In the genomic region with DNA sequence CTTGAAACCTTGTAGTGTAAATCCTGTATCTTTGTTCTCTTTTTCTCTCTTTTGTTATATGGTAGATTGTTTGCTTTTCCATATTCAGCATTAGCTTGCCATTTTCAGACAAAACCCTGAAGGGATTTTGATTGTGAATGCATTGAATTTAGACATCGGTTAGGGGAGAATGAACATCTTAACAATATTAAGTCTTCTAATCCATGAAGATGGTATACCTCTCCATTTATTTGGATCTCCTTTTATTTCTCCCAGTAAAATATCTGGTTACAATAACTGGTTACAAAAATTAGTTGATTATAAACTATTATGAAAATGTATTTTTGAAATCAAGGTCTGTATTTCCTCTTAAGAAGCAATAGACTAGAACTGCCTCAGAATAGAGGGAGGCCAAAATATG, we compare ENCODE assay signal across 32 cellular contexts. TPM values are rescaled to one million over a fixed set of nuclear protein-coding genes. Genes with fewer than 3 reads are reported as not detected.
DNase-seq lines count a peak whose midpoint lies in the region; FAIRE-seq and TF ChIP-seq lines count a peak whose summit lies in the region.
"Had no signal": no experiment of that assay in that cellular context is flagged by ENCODE, and none has a peak within 500 bp of the region (broad histone marks: within the 10 kb centered on the region; RNA-seq: fewer than 3 reads in every experiment).

No MANE protein-coding gene starts in this region.

- WGBS in testis, 2 donors, result 95 to 98% methylated on average over 1 of the region's 1 CpG

- H3K9me3 ChIP-seq in HEK293 (ENCODE audit: control insufficient read depth, insufficient read depth, low read depth, low read length) (no peaks in the 10 kb centered on the region), testis (no peaks in the 10 kb centered on the region)
- H3K9me3 ChIP-seq: BE2C had no signal

- intact Hi-C loops in testis (cut with DNase I; ENCODE audit: low total_unique reads), result no loop called here

- POLR2A ChIA-PET in HEK293 (lab: Yijun Ruan, JAX), result no interaction called here

- H3K27me3 ChIP-seq in testis, result no peaks in the 10 kb centered on the region
- H3K27me3 ChIP-seq: BE2C; BLaER1; BLaER1 treated with 17β-estradiol and CSF1 and Interleukin-3, amounts not matched to agents 10 nM and 100 nM had no signal

- H3K36me3 ChIP-seq in HEK293 (ENCODE audit: control insufficient read depth in 2 of 2, insufficient read depth in 1 of 2, low read length in 2 of 2) (no peaks in the 10 kb centered on the region), testis (ENCODE audit: low read depth, missing control alignments) (no peaks in the 10 kb centered on the region)
- H3K36me3 ChIP-seq: BE2C; BLaER1; BLaER1 treated with 17β-estradiol and CSF1 and Interleukin-3, amounts not matched to agents 10 nM and 100 nM had no signal

- H3K27ac ChIP-seq in HEK293 (ENCODE audit: extremely low read depth, low read depth, low read length), result no peak overlapping the region
- H3K27ac ChIP-seq in testis, result no peak overlapping the region
- H3K27ac ChIP-seq: 22Rv1; A549; BLaER1; BLaER1 treated with 17β-estradiol and CSF1 and Interleukin-3, amounts not matched to agents 10 nM and 100 nM; C4-2B had no signal

- no peak overlapping the region for H3K4me3 ChIP-seq in HEK293 (ENCODE audit: low read depth, low read length)
- H3K4me3 ChIP-seq in testis, result no peak overlapping the region
- H3K4me3 ChIP-seq: A549; BLaER1; BLaER1 treated with 17β-estradiol and CSF1 and Interleukin-3, amounts not matched to agents 10 nM and 100 nM had no signal

- TF ChIP-seq POLR2A in testis (IDR thresholded peaks at IDR 0.05), result no peak

- FAIRE-seq in G401.6 (lab: Jason Lieb, UNC) (peak; percentile 37), GM19239 (lab: Jason Lieb, UNC) (peak; percentile 8)
- FAIRE-seq: D721Med had no signal

- DNase-seq in GM19239 (ENCODE audit: insufficient read length, low spot score), result no peak
- no peak for DNase-seq in testis
- DNase-seq in middle frontal gyrus (ENCODE audit: extremely low spot score, low spot score), result no peak
- no peak for DNase-seq in OCI-M2 (lab: John Stamatoyannopoulos, UW; ENCODE audit: unreplicated experiment)
- DNase-seq: 8988T; ACHN; AML-193; BE2C; C1 segment of cervical spinal cord; Caco-2; Calu3; CD4-positive, alpha-beta memory T cell; CD4-positive, alpha-beta T cell; CD4-positive, CD25-positive, alpha-beta regulatory T cell; CD8-positive, alpha-beta memory T cell; CD8-positive, alpha-beta T cell; COR-L47; DMS 273 treated with DMSO at 0.1 percent for 48 hours; DMS153; DMS53; DMS79; DMS79 treated with DMSO at 0.1 percent for 48 hours; DND-41; EL had no signal

- H3K4me1 ChIP-seq in HEK293 (ENCODE audit: control insufficient read depth, insufficient read depth, low read length), result no peaks in the 10 kb centered on the region
- H3K4me1 ChIP-seq in testis, result no peaks in the 10 kb centered on the region
- H3K4me1 ChIP-seq: A549; BE2C; BLaER1; BLaER1 treated with 17β-estradiol and CSF1 and Interleukin-3, amounts not matched to agents 10 nM and 100 nM; Caco-2 had no signal

- CTCF ChIA-PET in HEK293 (lab: Yijun Ruan, JAX), result interaction anchor here (0.7 kb wide), 1 partner anchor 28 kb away, joined by 3 read pairs; no protein-coding TSS in a partner anchor

- no peak for TF ChIP-seq CTCF in HEK293 (tag by site-specific recombination; IDR thresholded peaks at IDR 0.05)
- TF ChIP-seq CTCF in testis (IDR thresholded peaks at IDR 0.05), result no peak

TF ChIP-seq in HEK293, 187 proteins besides CTCF, POLR2A, EP300 and RAD21:
- peak; percentile 94 for TF ChIP-seq ZNF248 (tag by site-specific recombination; IDR thresholded peaks at IDR 0.05)
- no peak for TF ChIP-seq ZNF621 (tag by site-specific recombination; IDR thresholded peaks at IDR 0.05)
- TF ChIP-seq, protein P1, sequence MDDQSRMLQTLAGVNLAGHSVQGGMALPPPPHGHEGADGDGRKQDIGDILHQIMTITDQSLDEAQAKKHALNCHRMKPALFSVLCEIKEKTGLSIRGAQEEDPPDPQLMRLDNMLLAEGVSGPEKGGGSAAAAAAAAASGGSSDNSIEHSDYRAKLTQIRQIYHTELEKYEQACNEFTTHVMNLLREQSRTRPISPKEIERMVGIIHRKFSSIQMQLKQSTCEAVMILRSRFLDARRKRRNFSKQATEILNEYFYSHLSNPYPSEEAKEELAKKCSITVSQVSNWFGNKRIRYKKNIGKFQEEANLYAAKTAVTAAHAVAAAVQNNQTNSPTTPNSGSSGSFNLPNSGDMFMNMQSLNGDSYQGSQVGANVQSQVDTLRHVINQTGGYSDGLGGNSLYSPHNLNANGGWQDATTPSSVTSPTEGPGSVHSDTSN (CRISPR knock-in tag; IDR thresholded peaks at IDR 0.05), result no peak
- no peak for TF ChIP-seq ZNF138 (tag by site-specific recombination; IDR thresholded peaks at IDR 0.05; ENCODE audit: borderline replicate concordance)

RNA-seq across cellular contexts. Expression of gene SLK, which starts 12.4 kb away (rescaled TPM):
- 10 to 100 TPM; 57.7 to 59.4 TPM for total RNA-seq in testis
- 10.7 TPM for polyA plus RNA-seq in testis (ENCODE audit: insufficient read depth, low read depth, low replicate concordance)

RNA-seq across cellular contexts. Expression of gene STN1, which starts 36.6 kb away (rescaled TPM):
- 10 to 100 TPM; 48.2 to 50.5 TPM for total RNA-seq in testis
- 50.1 TPM for polyA plus RNA-seq in testis (ENCODE audit: insufficient read depth, low read depth, low replicate concordance)
